ENCODE assay signal across 11 cellular contexts in the genomic region with DNA sequence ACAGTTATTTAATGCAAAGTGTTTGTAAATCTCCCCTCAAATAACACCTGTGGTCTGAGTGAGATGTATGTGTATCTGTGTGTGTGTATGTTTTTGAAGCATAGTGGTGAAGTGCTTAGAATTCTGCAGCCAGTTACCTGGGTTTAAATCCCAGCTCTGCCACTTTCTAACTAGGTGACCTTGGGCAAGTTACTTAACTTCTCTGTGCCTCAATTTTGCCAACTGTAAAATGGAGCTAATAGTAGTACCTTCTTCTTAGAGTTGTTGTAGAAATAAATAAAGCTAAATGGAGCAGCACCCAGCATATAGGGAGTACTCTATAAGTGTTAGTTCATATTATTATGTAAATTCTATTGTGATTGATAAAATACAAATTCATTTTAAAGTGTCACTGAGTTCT.
"Had no signal": no experiment of that assay in that cellular context is flagged by ENCODE, and none has a peak within 500 bp of the region (broad histone marks: within the 10 kb centered on the region; RNA-seq: fewer than 3 reads in every experiment).

No MANE protein-coding gene starts in this region.

- H3K9me3 ChIP-seq: HAP-1 had no signal

- H2AFZ ChIP-seq: GM23248, GM23338 had no signal

- H3K4me1 ChIP-seq: HAP-1 had no signal

- H3K4me3 ChIP-seq: GM23248, GM23338, HAP-1 had no signal

- DNase-seq: GM23248, GOT3, H7, H9, HCEC 1CT, HFFc6 had no signal

- H3K9ac ChIP-seq: GM23248 had no signal

- H3K36me3 ChIP-seq: HAP-1 had no signal

- H3K4me2 ChIP-seq: GM23338 had no signal

- H3K27ac ChIP-seq: GM23248 had no signal

- FAIRE-seq: H1, H54 had no signal

- ATAC-seq: GM23338, HCT116 had no signal
